In the genomic region with DNA sequence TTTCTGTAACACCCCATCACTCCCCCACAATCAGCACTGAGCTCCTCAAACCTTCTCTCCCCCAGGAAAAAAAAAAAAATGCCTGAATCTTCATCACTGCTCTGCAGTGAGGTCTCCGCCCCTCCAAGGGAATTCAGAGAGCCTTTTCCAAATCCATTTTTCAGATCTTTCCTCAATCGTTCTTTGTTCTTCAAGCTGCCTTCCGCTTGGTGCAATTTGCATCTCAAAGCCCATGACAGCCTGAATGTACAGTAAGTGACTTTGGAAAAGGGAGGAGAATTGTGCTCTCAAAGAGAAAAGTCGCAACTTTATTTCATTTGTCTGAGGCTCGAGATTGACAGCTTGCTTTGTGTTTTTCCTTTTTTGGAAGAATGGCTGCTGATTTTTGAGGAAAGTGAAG, we compare ENCODE assay signal across 15 cellular contexts.
"Had no signal": no experiment of that assay in that cellular context is flagged by ENCODE, and none has a peak within 500 bp of the region (broad histone marks: within the 10 kb centered on the region; RNA-seq: fewer than 3 reads in every experiment).

No MANE protein-coding gene starts in this region.

- H3K9me3 Mint-ChIP-seq: activated CD4-positive, alpha-beta memory T cell treated with anti-CD3 and anti-CD28 coated beads for 36 hours; activated naive CD4-positive, alpha-beta T cell treated with anti-CD3 and anti-CD28 coated beads, Interleukin-2, amount 10 ng/mL, durations not matched to agents 7 days and 5 days; natural killer cell had no signal

- ATAC-seq: activated CD8-positive, alpha-beta memory T cell treated with anti-CD3 and anti-CD28 coated beads, Interleukin-2, amount 10 ng/mL, durations not matched to agents 7 days and 5 days; natural killer cell had no signal

- H3K36me3 ChIP-seq: esophagus muscularis mucosa, stomach, thyroid gland had no signal

- H3K27me3 ChIP-seq: stomach, thyroid gland had no signal

- DNase-seq: activated CD4-positive, alpha-beta memory T cell treated with anti-CD3 and anti-CD28 coated beads for 36 hours; activated CD4-positive, alpha-beta T cell treated with anti-CD3 and anti-CD28 coated beads for 1 hour; activated CD8-positive, alpha-beta memory T cell treated with anti-CD3 and anti-CD28 coated beads, Interleukin-2, amount 10 ng/mL, durations not matched to agents 7 days and 5 days; activated naive CD4-positive, alpha-beta T cell treated with anti-CD3 and anti-CD28 coated beads, Interleukin-2, amount 10 ng/mL, durations not matched to agents 7 days and 5 days; activated T-cell treated with anti-CD3 and anti-CD28 coated beads, Interleukin-2, amount 50 U/mL, for 1 hour; glutamatergic neuron; kidney glomerular epithelial cell; mesendoderm; natural killer cell; stimulated activated CD4-positive, alpha-beta T cell treated with anti-CD3 and anti-CD28 coated beads, Interleukin-1b, Interleukin-23, amount 100 ng/mL, for 48 hours; stomach; T-helper 1 cell; T1000; thyroid gland had no signal

- H3K4me1 ChIP-seq: stomach had no signal

- H3K4me3 Mint-ChIP-seq: activated CD4-positive, alpha-beta memory T cell treated with anti-CD3 and anti-CD28 coated beads for 36 hours; activated CD8-positive, alpha-beta memory T cell treated with anti-CD3 and anti-CD28 coated beads, Interleukin-2, amount 10 ng/mL, durations not matched to agents 7 days and 5 days; activated naive CD4-positive, alpha-beta T cell treated with anti-CD3 and anti-CD28 coated beads, Interleukin-2, amount 10 ng/mL, durations not matched to agents 7 days and 5 days; natural killer cell had no signal

- H3K27ac Mint-ChIP-seq: activated CD4-positive, alpha-beta memory T cell treated with anti-CD3 and anti-CD28 coated beads for 36 hours; activated CD8-positive, alpha-beta memory T cell treated with anti-CD3 and anti-CD28 coated beads, Interleukin-2, amount 10 ng/mL, durations not matched to agents 7 days and 5 days; activated naive CD4-positive, alpha-beta T cell treated with anti-CD3 and anti-CD28 coated beads, Interleukin-2, amount 10 ng/mL, durations not matched to agents 7 days and 5 days; natural killer cell had no signal

- H3K9me3 ChIP-seq: esophagus muscularis mucosa, stomach, thyroid gland had no signal

- H3K4me1 Mint-ChIP-seq: activated CD8-positive, alpha-beta memory T cell treated with anti-CD3 and anti-CD28 coated beads, Interleukin-2, amount 10 ng/mL, durations not matched to agents 7 days and 5 days; activated naive CD4-positive, alpha-beta T cell treated with anti-CD3 and anti-CD28 coated beads, Interleukin-2, amount 10 ng/mL, durations not matched to agents 7 days and 5 days; natural killer cell had no signal

- H3K27ac ChIP-seq: esophagus muscularis mucosa, stomach, thyroid gland had no signal

- H3K36me3 Mint-ChIP-seq: activated CD4-positive, alpha-beta memory T cell treated with anti-CD3 and anti-CD28 coated beads for 36 hours; activated CD8-positive, alpha-beta memory T cell treated with anti-CD3 and anti-CD28 coated beads, Interleukin-2, amount 10 ng/mL, durations not matched to agents 7 days and 5 days; activated naive CD4-positive, alpha-beta T cell treated with anti-CD3 and anti-CD28 coated beads, Interleukin-2, amount 10 ng/mL, durations not matched to agents 7 days and 5 days; natural killer cell had no signal

- H3K27me3 Mint-ChIP-seq: activated CD4-positive, alpha-beta memory T cell treated with anti-CD3 and anti-CD28 coated beads for 36 hours had no signal

- H3K4me3 ChIP-seq: esophagus muscularis mucosa, stomach, thyroid gland had no signal
